Comparison of ENCODE assay signal across 11 cellular contexts in genomic region chr16:86019446-86020047, GRCh38.
DNase-seq lines count a peak whose midpoint lies in the region; ATAC-seq and TF ChIP-seq lines count a peak whose summit lies in the region.
"Had no signal": no experiment of that assay in that cellular context is flagged by ENCODE, and none has a peak within 500 bp of the region (broad histone marks: within the 10 kb centered on the region; RNA-seq: fewer than 3 reads in every experiment).

No MANE protein-coding gene starts in this region.

- H3K4me1 ChIP-seq in DND-41 (ENCODE audit: insufficient read depth, low read length) (no peaks in the 10 kb centered on the region), mesendoderm (ENCODE audit: control insufficient read depth, low read depth, low read length) (peaks cover 2% of the 10 kb centered on the region)
- H3K4me1 ChIP-seq: SJSA1 had no signal

- peaks cover 56% of the 10 kb centered on the region for H3K27me3 Mint-ChIP-seq in HFFc6 (ENCODE audit: insufficient read depth)

- no peak overlapping the region for H2AK5ac ChIP-seq in mesendoderm (ENCODE audit: low read length)

- H3K36me3 Mint-ChIP-seq in HFFc6 (ENCODE audit: low read depth): peaks cover 16% of the 10 kb centered on the region

- no peaks in the 10 kb centered on the region for H3K79me2 ChIP-seq in DND-41 (ENCODE audit: insufficient read depth, low read length)
- no peaks in the 10 kb centered on the region for H3K79me2 ChIP-seq in mesendoderm (ENCODE audit: control insufficient read depth, insufficient read depth, low read length)

- H3K27ac Mint-ChIP-seq in HFFc6: no peak overlapping the region

- H3K18ac ChIP-seq in mesendoderm (ENCODE audit: low read length): no peak overlapping the region

- H3K27me3 ChIP-seq in DND-41 (ENCODE audit: insufficient read depth, low read length, poor library complexity) (no peaks in the 10 kb centered on the region), mesendoderm (ENCODE audit: insufficient read depth, low read length, poor library complexity) (no peaks in the 10 kb centered on the region), MG63 (no peaks in the 10 kb centered on the region)
- H3K27me3 ChIP-seq: SJSA1 had no signal

- no peak overlapping the region for H2AFZ ChIP-seq in DND-41 (ENCODE audit: low read depth, low read length)

- no peaks in the 10 kb centered on the region for H4K20me1 ChIP-seq in DND-41 (ENCODE audit: insufficient read depth, low read length)

- DNase-seq in DND-41: no peak
- no peak for DNase-seq in HFFc6
- DNase-seq in cardiac fibroblast (ENCODE audit: low read depth in 2 of 2): peak in 1 of 2 donors; percentile 3
- peak; percentile 59 for DNase-seq in mesendoderm
- DNase-seq in MG63: no peak
- no peak for DNase-seq in activated T-cell treated with anti-CD3 and anti-CD28 coated beads for 4 hours
- DNase-seq: EL, foreskin melanocyte had no signal

- no peak overlapping the region for H2BK5ac ChIP-seq in mesendoderm (ENCODE audit: low read length)

- no peak overlapping the region for H4K5ac ChIP-seq in mesendoderm (ENCODE audit: low read length)

- WGBS in mesendoderm (ENCODE audit: extremely low coverage, insufficient coverage, low lambda C conversion rate): no CpG with 5 or more reads among the region's 14 CpGs

- peaks cover 36% of the 10 kb centered on the region for H3K9me3 Mint-ChIP-seq in HFFc6

- H3K4me2 ChIP-seq in DND-41 (ENCODE audit: insufficient read depth, low read length) (no peak overlapping the region), mesendoderm (ENCODE audit: low read length) (no peak overlapping the region)

- H2BK120ac ChIP-seq in mesendoderm (ENCODE audit: low read depth, low read length): no peak overlapping the region

- H3K9ac ChIP-seq in DND-41 (ENCODE audit: low read depth, low read length) (no peak overlapping the region), mesendoderm (ENCODE audit: low read length) (no peak overlapping the region)

- H3K23ac ChIP-seq in mesendoderm (ENCODE audit: low read length): no peak overlapping the region

- H2BK15ac ChIP-seq in mesendoderm (replicated peaks; ENCODE audit: low read depth): no peak overlapping the region

- no peak overlapping the region for H3K56ac ChIP-seq in mesendoderm (ENCODE audit: low read length)

- H3K36me3 ChIP-seq in DND-41 (ENCODE audit: insufficient read depth, low read length): no peaks in the 10 kb centered on the region
- H3K36me3 ChIP-seq in mesendoderm (ENCODE audit: control insufficient read depth, insufficient read depth, low read length): no peaks in the 10 kb centered on the region
- H3K36me3 ChIP-seq in MG63: no peaks in the 10 kb centered on the region
- H3K36me3 ChIP-seq: SJSA1 had no signal

- ATAC-seq in DND-41 (ENCODE audit: insufficient read depth, low read depth): no peak
- ATAC-seq in GM21786 (IDR thresholded peaks at IDR 0.05; ENCODE audit: unreplicated experiment): no peak
- no peak for ATAC-seq in GM21529 (IDR thresholded peaks at IDR 0.05; ENCODE audit: unreplicated experiment)

- H3K27ac ChIP-seq in DND-41 (ENCODE audit: low read length) (no peak overlapping the region), mesendoderm (ENCODE audit: low read depth, low read length) (no peak overlapping the region)
- H3K27ac ChIP-seq: SJSA1 had no signal

- peak; percentile 44 for TF ChIP-seq CTCF in DND-41 (IDR thresholded peaks at IDR 0.05; ENCODE audit: borderline replicate concordance, extremely low read depth, low read length, poor library complexity, severe bottlenecking)
- TF ChIP-seq CTCF in HFFc6 (IDR thresholded peaks at IDR 0.05): peak; percentile 69
- TF ChIP-seq CTCF in cardiac fibroblast (IDR thresholded peaks at IDR 0.05; ENCODE audit: low read depth, low read length): peak; percentile 28

- H4K8ac ChIP-seq in mesendoderm (ENCODE audit: low read depth, low read length): no peak overlapping the region

- H3K4me3 Mint-ChIP-seq in HFFc6: no peak overlapping the region

- H3K4me3 ChIP-seq in DND-41 (ENCODE audit: low read depth in 1 of 2, low read length in 2 of 2) (no peak overlapping the region), cardiac fibroblast (replicated peaks in 1 of 2; ENCODE audit: low read depth in 2 of 2, low read length in 2 of 2) (no peak overlapping the region), mesendoderm (ENCODE audit: low read length) (peak overlapping the region; percentile 22), MG63 (no peak overlapping the region)
- H3K4me3 ChIP-seq: SJSA1 had no signal

- no peak overlapping the region for H3K4ac ChIP-seq in mesendoderm (ENCODE audit: low read depth, low read length)

- H3K9me3 ChIP-seq in DND-41 (ENCODE audit: insufficient read depth, low read length, severe bottlenecking) (peaks cover 9% of the 10 kb centered on the region), MG63 (no peaks in the 10 kb centered on the region)

- no peaks in the 10 kb centered on the region for H3K4me1 Mint-ChIP-seq in HFFc6 (ENCODE audit: low read depth)

- no peaks in the 10 kb centered on the region for H3K79me1 ChIP-seq in mesendoderm (ENCODE audit: low read length)
